18 cellular contexts compared by ENCODE assay signal in genomic region chr6:57822896-57823358, GRCh38.
DNase-seq lines count a peak whose midpoint lies in the region; ATAC-seq and TF ChIP-seq lines count a peak whose summit lies in the region.
"Had no signal": no experiment of that assay in that cellular context is flagged by ENCODE, and none has a peak within 500 bp of the region (broad histone marks: within the 10 kb centered on the region; RNA-seq: fewer than 3 reads in every experiment).

No MANE protein-coding gene starts in this region.

- H3K4me1 ChIP-seq in mammary epithelial cell (ENCODE audit: insufficient read depth, low read length) (no peaks in the 10 kb centered on the region), breast epithelium (no peaks in the 10 kb centered on the region), testis (no peaks in the 10 kb centered on the region)
- H3K4me1 ChIP-seq: HAP-1 had no signal

- H3K4me3 ChIP-seq in mammary epithelial cell (replicated peaks in 1 of 3; ENCODE audit: insufficient read depth in 1 of 3, low read depth in 2 of 3, low read length in 3 of 3) (no peak overlapping the region), breast epithelium (no peak overlapping the region), brain microvascular endothelial cell (ENCODE audit: low read depth, low read length) (peak overlapping the region; percentile 15), testis (no peak overlapping the region)
- H3K4me3 ChIP-seq: HAP-1 had no signal

- CTCF ChIA-PET in mammary epithelial cell (lab: Charles Lee; ENCODE audit: low non-redundant PET): no interaction called here

- no peak overlapping the region for H2AFZ ChIP-seq in mammary epithelial cell (ENCODE audit: low read depth, low read length)

- no peaks in the 10 kb centered on the region for H3K36me3 ChIP-seq in mammary epithelial cell (ENCODE audit: insufficient read depth, low read length)
- no peaks in the 10 kb centered on the region for H3K36me3 ChIP-seq in breast epithelium
- no peaks in the 10 kb centered on the region for H3K36me3 ChIP-seq in brain microvascular endothelial cell (replicated peaks)
- H3K36me3 ChIP-seq in testis (ENCODE audit: low read depth, missing control alignments): no peaks in the 10 kb centered on the region
- H3K36me3 ChIP-seq: HAP-1 had no signal

- in situ Hi-C loops in mammary epithelial cell (cut with MboI; ENCODE audit: low sequenced_read_pairs in 2 of 2): no loop called here
- in situ Hi-C loops in brain microvascular endothelial cell (cut with HindIII; ENCODE audit: low pct_ligation_motif_present, low sequenced_read_pairs): no loop called here

- WGBS in mammary epithelial cell (ENCODE audit: low coverage, missing lambda C conversion rate): 11% methylated on average over 27 of the region's 27 CpGs
- 5 to 7% methylated on average over 27 of the region's 27 CpGs for WGBS in testis, 2 donors

- intact Hi-C loops in mammary epithelial cell (cut with micrococcal nuclease): no loop called here
- intact Hi-C loops in breast epithelium (cut with DNase I; ENCODE audit: low total_unique reads): no loop called here
- intact Hi-C loops in testis (cut with DNase I; ENCODE audit: low total_unique reads): no loop called here

- DNase-seq in mammary epithelial cell: no peak
- no peak for DNase-seq in breast epithelium (ENCODE audit: low spot score in 2 of 2)
- peak; percentile 83 for DNase-seq in brain microvascular endothelial cell
- DNase-seq in iPS DF 19.7 (ENCODE audit: low read depth, low spot score): peak; percentile 88
- DNase-seq in testis: peak; percentile 20
- DNase-seq in NCI-H2029 (lab: John Stamatoyannopoulos, UW): no peak
- DNase-seq in NCI-H748 treated with DMSO at 0.1 percent for 48 hours (lab: John Stamatoyannopoulos, UW): no peak
- DNase-seq: activated B cell treated with CpG ODN at 0.5 μM for 24 hours; activated gamma-delta T cell; CD4-positive, CD25-positive, alpha-beta regulatory T cell; foreskin melanocyte; NCI-H1105 treated with DMSO at 0.1 percent for 48 hours; occipital lobe; small intestine; stimulated activated naive CD4-positive, alpha-beta T cell treated with Interleukin-2 at 50 U/mL for 16 hours; T-cell had no signal

- H3K27ac ChIP-seq in mammary epithelial cell (ENCODE audit: insufficient read depth, low read depth, low read length) (no peak overlapping the region), breast epithelium (no peak overlapping the region), brain microvascular endothelial cell (no peak overlapping the region), testis (no peak overlapping the region)

- H3K27me3 ChIP-seq in mammary epithelial cell (ENCODE audit: insufficient read depth, low read length) (peaks cover 5% of the 10 kb centered on the region), breast epithelium (peaks cover 0 to 13% of the 10 kb centered on the region in 2 donors), brain microvascular endothelial cell (replicated peaks) (no peaks in the 10 kb centered on the region), testis (no peaks in the 10 kb centered on the region)

- no peaks in the 10 kb centered on the region for H3K79me2 ChIP-seq in mammary epithelial cell (ENCODE audit: insufficient read depth, low read length)

- H3K4me2 ChIP-seq in mammary epithelial cell (ENCODE audit: insufficient read depth, low read depth, low read length): no peak overlapping the region

- H3K9me3 ChIP-seq in mammary epithelial cell (replicated peaks; ENCODE audit: insufficient read depth, low read length): peaks cover 3% of the 10 kb centered on the region
- no peaks in the 10 kb centered on the region for H3K9me3 ChIP-seq in breast epithelium
- no peaks in the 10 kb centered on the region for H3K9me3 ChIP-seq in testis
- H3K9me3 ChIP-seq: HAP-1 had no signal

- H3K9ac ChIP-seq in mammary epithelial cell (ENCODE audit: insufficient read depth, low read length): no peak overlapping the region

- TF ChIP-seq CTCF in mammary epithelial cell (conservative IDR thresholded peaks at IDR 0.05 in 1 of 2, IDR thresholded peaks at IDR 0.05 in 1 of 2; ENCODE audit: extremely low read depth in 1 of 2, insufficient read depth in 1 of 2, low read depth in 1 of 2, low read length in 2 of 2): no peak
- no peak for TF ChIP-seq CTCF in breast epithelium (IDR thresholded peaks at IDR 0.05)
- TF ChIP-seq CTCF in brain microvascular endothelial cell (IDR thresholded peaks at IDR 0.05; ENCODE audit: low read depth, low read length, missing control alignments): no peak
- no peak for TF ChIP-seq CTCF in testis (IDR thresholded peaks at IDR 0.05)

- dilution Hi-C loops in mammary epithelial cell (cut with HindIII; ENCODE audit: low sequenced_read_pairs): no loop called here

- ATAC-seq in GM21717 (IDR thresholded peaks at IDR 0.05; ENCODE audit: unreplicated experiment): no peak
- ATAC-seq: T-cell had no signal

- no peaks in the 10 kb centered on the region for H4K20me1 ChIP-seq in mammary epithelial cell (ENCODE audit: insufficient read depth, low read length)

- TSS peak; percentile 98 for BruUV-seq in mammary epithelial cell (replicated peaks; lab: Mats Ljungman, UMichigan)

- TF ChIP-seq POLR2A in breast epithelium (IDR thresholded peaks at IDR 0.05) (no peak), testis (IDR thresholded peaks at IDR 0.05) (no peak)

Comparison
In these comparisons a context has a peak if more than half of its experiments do, and no peak if none do; other contexts are left out.
1. DNase-seq: peak in brain microvascular endothelial cell (single experiment), iPS DF 19.7 (single experiment) and testis (single experiment); none in mammary epithelial cell (single experiment), breast epithelium (0 of 2), NCI-H2029 (single experiment) and NCI-H748 treated with DMSO at 0.1 percent for 48 hours (single experiment).